In the genomic region with DNA sequence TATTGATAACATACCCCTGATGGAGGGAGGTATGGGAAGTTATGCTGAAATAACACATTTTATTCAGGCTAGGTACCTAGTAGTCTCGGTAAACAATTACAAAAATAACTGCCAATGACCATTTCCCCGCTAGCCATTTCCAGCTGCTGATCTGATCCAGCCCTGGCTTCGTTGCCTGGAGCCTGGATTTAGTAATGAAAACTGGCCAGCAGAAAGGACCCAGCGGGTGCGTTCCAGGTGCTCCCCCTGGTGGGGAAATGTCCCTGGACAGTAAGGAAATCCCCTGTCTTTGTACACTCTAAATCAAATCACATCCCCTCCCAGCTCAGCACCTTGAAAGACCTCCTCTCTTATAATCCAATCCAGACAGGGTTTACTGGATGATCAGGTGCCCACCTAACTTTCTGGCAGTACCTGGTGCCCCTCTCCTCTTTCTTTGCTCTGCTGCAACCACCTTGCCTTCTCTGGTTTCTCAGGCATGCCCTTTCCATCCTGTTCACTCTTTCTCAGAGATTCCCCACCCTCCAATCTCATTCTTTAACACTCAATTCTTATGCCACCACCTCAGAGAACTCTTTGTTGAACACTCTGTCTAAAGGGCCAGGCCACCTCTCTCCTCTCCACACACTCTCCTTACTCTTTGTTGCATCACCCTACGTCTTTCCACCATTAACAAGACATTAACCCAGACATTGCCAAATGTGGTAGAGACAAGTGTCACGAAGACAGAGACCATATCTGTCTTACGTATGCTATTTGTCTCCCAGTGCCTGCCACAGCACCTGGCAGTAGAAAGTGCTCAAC, we compare ENCODE assay signal across 1 cellular context.
TF ChIP-seq lines count a peak whose summit lies in the region.

No MANE protein-coding gene starts in this region.

TF ChIP-seq in HEK293, 187 proteins besides CTCF, POLR2A, EP300 and RAD21 (continued from another document):
- TF ChIP-seq, protein P1, sequence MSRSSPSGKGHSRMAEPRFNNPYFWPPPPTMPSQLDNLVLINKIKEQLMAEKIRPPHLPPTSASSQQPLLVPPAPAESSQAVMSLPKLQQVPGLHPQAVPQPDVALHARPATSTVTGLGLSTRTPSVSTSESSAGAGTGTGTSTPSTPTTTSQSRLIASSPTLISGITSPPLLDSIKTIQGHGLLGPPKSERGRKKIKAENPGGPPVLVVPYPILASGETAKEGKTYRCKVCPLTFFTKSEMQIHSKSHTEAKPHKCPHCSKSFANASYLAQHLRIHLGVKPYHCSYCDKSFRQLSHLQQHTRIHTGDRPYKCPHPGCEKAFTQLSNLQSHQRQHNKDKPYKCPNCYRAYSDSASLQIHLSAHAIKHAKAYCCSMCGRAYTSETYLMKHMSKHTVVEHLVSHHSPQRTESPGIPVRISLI (tag by site-specific recombination; IDR thresholded peaks at IDR 0.05), result no peak
- TF ChIP-seq, protein P2, sequence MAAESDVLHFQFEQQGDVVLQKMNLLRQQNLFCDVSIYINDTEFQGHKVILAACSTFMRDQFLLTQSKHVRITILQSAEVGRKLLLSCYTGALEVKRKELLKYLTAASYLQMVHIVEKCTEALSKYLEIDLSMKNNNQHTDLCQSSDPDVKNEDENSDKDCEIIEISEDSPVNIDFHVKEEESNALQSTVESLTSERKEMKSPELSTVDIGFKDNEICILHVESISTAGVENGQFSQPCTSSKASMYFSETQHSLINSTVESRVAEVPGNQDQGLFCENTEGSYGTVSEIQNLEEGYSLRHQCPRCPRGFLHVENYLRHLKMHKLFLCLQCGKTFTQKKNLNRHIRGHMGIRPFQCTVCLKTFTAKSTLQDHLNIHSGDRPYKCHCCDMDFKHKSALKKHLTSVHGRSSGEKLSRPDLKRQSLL (tag by site-specific recombination; IDR thresholded peaks at IDR 0.05), result no peak
- TF ChIP-seq ZNF560 (tag by site-specific recombination; IDR thresholded peaks at IDR 0.05; ENCODE audit: borderline replicate concordance), result no peak
- TF ChIP-seq ZBTB17 (tag by site-specific recombination; IDR thresholded peaks at IDR 0.05), result peak; percentile 46; the same call in 1 of the 2 replicates
- peak; percentile 36; the same call in 1 of the 2 replicates for TF ChIP-seq ZNF335 (tag by site-specific recombination; conservative IDR thresholded peaks at IDR 0.05)
- no peak for TF ChIP-seq ZBTB48 (tag by site-specific recombination; IDR thresholded peaks at IDR 0.05)
- peak; percentile 63 for TF ChIP-seq ZNF654 (tag by site-specific recombination; IDR thresholded peaks at IDR 0.05; ENCODE audit: low read depth)
- TF ChIP-seq OVOL3 (tag by site-specific recombination; IDR thresholded peaks at IDR 0.05), result no peak
- 0 out of 2 replicates have a peak, but pooled peaks have one; percentile 27 for TF ChIP-seq ZNF501 (tag by site-specific recombination; IDR thresholded peaks at IDR 0.05)
- no peak for TF ChIP-seq ZNF76 (tag by site-specific recombination; IDR thresholded peaks at IDR 0.05; ENCODE audit: borderline replicate concordance, low read depth)
- no peak for TF ChIP-seq MEIS1 (CRISPR knock-in tag; IDR thresholded peaks at IDR 0.05; ENCODE audit: borderline replicate concordance)
- no peak for TF ChIP-seq ZNF174 (tag by site-specific recombination; IDR thresholded peaks at IDR 0.05)
- no peak for TF ChIP-seq ZNF146 (tag by site-specific recombination; IDR thresholded peaks at IDR 0.05)
